Comparison of ENCODE assay signal across 1 cellular context in genomic region chr22:45272498-45272897, GRCh38.
TF ChIP-seq lines count a peak whose summit lies in the region.

No MANE protein-coding gene starts in this region.

TF ChIP-seq in HepG2, 621 proteins besides CTCF, POLR2A, EP300 and RAD21 (continued from another document):
- TF ChIP-seq ZNF747 (CRISPR knock-in tag; IDR thresholded peaks at IDR 0.05; ENCODE audit: borderline replicate concordance) (no peak), ZSCAN5A (CRISPR knock-in tag; IDR thresholded peaks at IDR 0.05; ENCODE audit: borderline replicate concordance) (no peak), ISX (CRISPR knock-in tag; conservative IDR thresholded peaks at IDR 0.05) (no peak), ZNF879 (CRISPR knock-in tag; IDR thresholded peaks at IDR 0.05) (no peak), AHR (CRISPR knock-in tag; IDR thresholded peaks at IDR 0.05) (no peak), SETDB1 (CRISPR knock-in tag; IDR thresholded peaks at IDR 0.05; ENCODE audit: borderline replicate concordance) (no peak), ZNF335 (CRISPR knock-in tag; IDR thresholded peaks at IDR 0.05) (no peak), ZNF83 (CRISPR knock-in tag; IDR thresholded peaks at IDR 0.05; ENCODE audit: borderline replicate concordance) (no peak), ELF1 (CRISPR knock-in tag; IDR thresholded peaks at IDR 0.05) (no peak), RFX3 (CRISPR knock-in tag; IDR thresholded peaks at IDR 0.05) (no peak), RFX1 (IDR thresholded peaks at IDR 0.05) (no peak), CEBPG (CRISPR knock-in tag; IDR thresholded peaks at IDR 0.05) (no peak), GATAD1 (CRISPR knock-in tag; IDR thresholded peaks at IDR 0.05) (peak; percentile 41; the same call in 1 of the 2 replicates), KLF12 (CRISPR knock-in tag; IDR thresholded peaks at IDR 0.05; ENCODE audit: borderline replicate concordance) (no peak), ZFP36L2 (CRISPR knock-in tag; IDR thresholded peaks at IDR 0.05) (no peak), ZSCAN20 (CRISPR knock-in tag; IDR thresholded peaks at IDR 0.05; ENCODE audit: borderline replicate concordance) (0 out of 2 replicates have a peak, but pooled peaks have one; percentile 18), ZBTB4 (CRISPR knock-in tag; IDR thresholded peaks at IDR 0.05; ENCODE audit: borderline replicate concordance) (no peak), ZNF350 (CRISPR knock-in tag; IDR thresholded peaks at IDR 0.05; ENCODE audit: borderline replicate concordance, low read depth) (no peak; the same call in 1 of the 2 replicates), PAWR (CRISPR knock-in tag; IDR thresholded peaks at IDR 0.05; ENCODE audit: borderline replicate concordance) (no peak), ZNF329 (CRISPR knock-in tag; IDR thresholded peaks at IDR 0.05; ENCODE audit: low read depth) (no peak), ZEB1 (IDR thresholded peaks at IDR 0.05; ENCODE audit: insufficient replicate concordance, low read depth) (no peak), MAFG (CRISPR knock-in tag; IDR thresholded peaks at IDR 0.05) (no peak), ZNF556 (CRISPR knock-in tag; IDR thresholded peaks at IDR 0.05; ENCODE audit: borderline replicate concordance) (no peak), ZNF691 (CRISPR knock-in tag; IDR thresholded peaks at IDR 0.05; ENCODE audit: borderline replicate concordance, low read depth) (0 out of 2 replicates have a peak, but pooled peaks have one; percentile 22)
TF ChIP-seq in HepG2: peak in this region for 80.
